In genomic region chr15:52148409-52148808, GRCh38 we compare ENCODE assay signal across 23 cellular contexts. TPM values are rescaled to one million over a fixed set of nuclear protein-coding genes. Genes with fewer than 3 reads are reported as not detected.
"Had no signal": no experiment of that assay in that cellular context is flagged by ENCODE, and none has a peak within 500 bp of the region (broad histone marks: within the 10 kb centered on the region; RNA-seq: fewer than 3 reads in every experiment).

No MANE protein-coding gene starts in this region.

- H3K4me3 ChIP-seq: gastrocnemius medialis, left ventricle myocardium inferior, pancreas, right lobe of liver, skin epidermis, tibial artery had no signal

- H3K9me3 Mint-ChIP-seq: activated CD4-positive, alpha-beta memory T cell treated with anti-CD3 and anti-CD28 coated beads for 36 hours; activated naive CD4-positive, alpha-beta T cell treated with anti-CD3 and anti-CD28 coated beads, Interleukin-2, amount 50 U/mL, for 24 hours; natural killer cell; stimulated activated naive CD8-positive, alpha-beta T cell treated with anti-CD3 and anti-CD28 coated beads, Interleukin-15, amount 100 ng/mL, for 72 hours; T-helper 1 cell treated with Interleukin-12 subunit alpha and Interleukin-12 subunit beta and Interleukin-4 antibody, amounts not matched to agents 30 μg/mL and 1 μg/mL, for 36 hours had no signal

- H3K27ac ChIP-seq: brain microvascular endothelial cell, gastrocnemius medialis, left ventricle myocardium inferior, pancreas, right lobe of liver, skin epidermis, tibial artery had no signal

- H3K36me3 Mint-ChIP-seq: natural killer cell had no signal

- H3K4me3 Mint-ChIP-seq: activated CD4-positive, alpha-beta memory T cell treated with anti-CD3 and anti-CD28 coated beads for 36 hours; activated naive CD4-positive, alpha-beta T cell treated with anti-CD3 and anti-CD28 coated beads, Interleukin-2, amount 50 U/mL, for 24 hours; natural killer cell; stimulated activated naive CD8-positive, alpha-beta T cell treated with anti-CD3 and anti-CD28 coated beads, Interleukin-15, amount 100 ng/mL, for 72 hours; T-helper 1 cell treated with Interleukin-12 subunit alpha and Interleukin-12 subunit beta and Interleukin-4 antibody, amounts not matched to agents 30 μg/mL and 1 μg/mL, for 36 hours had no signal

- ATAC-seq: gastrocnemius medialis; natural killer cell; pancreas; right lobe of liver; stimulated activated naive CD8-positive, alpha-beta T cell treated with anti-CD3 and anti-CD28 coated beads, Interleukin-15, amount 100 ng/mL, for 72 hours had no signal

- H3K27me3 ChIP-seq: brain microvascular endothelial cell, gastrocnemius medialis, pancreas, right lobe of liver, tibial artery had no signal

- H3K27ac Mint-ChIP-seq: activated CD4-positive, alpha-beta memory T cell treated with anti-CD3 and anti-CD28 coated beads for 36 hours; activated naive CD4-positive, alpha-beta T cell treated with anti-CD3 and anti-CD28 coated beads, Interleukin-2, amount 50 U/mL, for 24 hours; natural killer cell; stimulated activated naive CD8-positive, alpha-beta T cell treated with anti-CD3 and anti-CD28 coated beads, Interleukin-15, amount 100 ng/mL, for 72 hours; T-helper 1 cell treated with Interleukin-12 subunit alpha and Interleukin-12 subunit beta and Interleukin-4 antibody, amounts not matched to agents 30 μg/mL and 1 μg/mL, for 36 hours had no signal

- H3K27me3 Mint-ChIP-seq: activated CD4-positive, alpha-beta memory T cell treated with anti-CD3 and anti-CD28 coated beads for 36 hours; activated naive CD4-positive, alpha-beta T cell treated with anti-CD3 and anti-CD28 coated beads, Interleukin-2, amount 50 U/mL, for 24 hours; stimulated activated naive CD8-positive, alpha-beta T cell treated with anti-CD3 and anti-CD28 coated beads, Interleukin-15, amount 100 ng/mL, for 72 hours had no signal

- DNase-seq: activated CD4-positive, alpha-beta memory T cell treated with anti-CD3 and anti-CD28 coated beads for 36 hours; activated CD4-positive, alpha-beta T cell treated with anti-CD3 and anti-CD28 coated beads for 4 hours; activated CD4-positive, CD25-positive, alpha-beta regulatory T cell; activated gamma-delta T cell; activated T-cell treated with anti-CD3 and anti-CD28 coated beads for 4 hours; anterior cingulate cortex; brain microvascular endothelial cell; central memory CD4-positive, alpha-beta T cell; dermis blood vessel endothelial cell; effector CD8-positive, alpha-beta T cell; gastrocnemius medialis; hippocampal formation; left ventricle myocardium inferior; midbrain; natural killer cell; pancreas; right lobe of liver; stimulated activated CD4-positive, alpha-beta T cell treated with anti-CD3 and anti-CD28 coated beads, Interleukin-1b, Interleukin-23, amount 100 ng/mL, for 48 hours; stimulated activated naive CD8-positive, alpha-beta T cell treated with anti-CD3 and anti-CD28 coated beads, Interleukin-15, amount 100 ng/mL, for 72 hours; tibial artery had no signal

- H3K4me1 ChIP-seq: gastrocnemius medialis, left ventricle myocardium inferior, pancreas, right lobe of liver had no signal

- H3K36me3 ChIP-seq: gastrocnemius medialis had no signal

- FAIRE-seq: pancreas had no signal

- H3K9me3 ChIP-seq: gastrocnemius medialis, left ventricle myocardium inferior, pancreas, right lobe of liver, tibial artery had no signal

- H3K4me1 Mint-ChIP-seq: activated naive CD4-positive, alpha-beta T cell treated with anti-CD3 and anti-CD28 coated beads, Interleukin-2, amount 50 U/mL, for 24 hours; natural killer cell; stimulated activated naive CD8-positive, alpha-beta T cell treated with anti-CD3 and anti-CD28 coated beads, Interleukin-15, amount 100 ng/mL, for 72 hours had no signal

RNA-seq across cellular contexts. Expression of gene BCL2L10, which starts 35.8 kb away (rescaled TPM):
- total RNA-seq: activated CD4-positive, alpha-beta memory T cell treated with anti-CD3 and anti-CD28 coated beads for 36 hours; gastrocnemius medialis; left ventricle myocardium inferior had no signal
